In genomic region chr13:109241160-109241559, GRCh38 we compare ENCODE assay signal across 17 cellular contexts.
DNase-seq lines count a peak whose midpoint lies in the region; ATAC-seq and TF ChIP-seq lines count a peak whose summit lies in the region.
"Had no signal": no experiment of that assay in that cellular context is flagged by ENCODE, and none has a peak within 500 bp of the region (broad histone marks: within the 10 kb centered on the region; RNA-seq: fewer than 3 reads in every experiment).

No MANE protein-coding gene starts in this region.

- H3K9me3 ChIP-seq in heart left ventricle (no peaks in the 10 kb centered on the region), psoas muscle (no peaks in the 10 kb centered on the region)

- H3K4me1 ChIP-seq in heart left ventricle (peaks cover 0 to 24% (median 3%) of the 10 kb centered on the region in 12 donors), psoas muscle (peaks cover 3% of the 10 kb centered on the region)

- ATAC-seq in SK-N-SH treated with all-trans-retinoic acid at 6 μM for 48 hours (no peak), heart left ventricle (peak in 3 of 4 donors; percentile 66 to 70 (median 69)), psoas muscle (peak; percentile 51 to 71 (median 65))

- no peak for DNase-seq in HFFc6
- no peak for DNase-seq in heart left ventricle
- no peak for DNase-seq in psoas muscle
- no peak for DNase-seq in Calu3
- DNase-seq in H7, result no peak
- DNase-seq in AG20443 (ENCODE audit: low spot score), result no peak
- DNase-seq: DMS 273 treated with DMSO at 0.1 percent for 48 hours, DND-41, HCEC 1CT, NCI-H187, NCI-H2107, NCI-H226, NCI-H524, NCI-H82, SIG-M5 had no signal

- peaks cover 59% of the 10 kb centered on the region for H3K4me1 Mint-ChIP-seq in HFFc6 (ENCODE audit: low read depth)
- no peaks in the 10 kb centered on the region for H3K4me1 Mint-ChIP-seq in Calu3 (ENCODE audit: low read depth, unreplicated experiment)
- H3K4me1 Mint-ChIP-seq: B cell had no signal

- H3K36me3 ChIP-seq in heart left ventricle (no peaks in the 10 kb centered on the region), psoas muscle (ENCODE audit: insufficient read depth in 1 of 2, low read depth in 1 of 2) (no peaks in the 10 kb centered on the region), H7 (replicated peaks; ENCODE audit: control insufficient read depth, insufficient read depth, low read length) (no peaks in the 10 kb centered on the region)

- peak overlapping the region; percentile 34; the same call in 1 of the 2 replicates for H3K27ac Mint-ChIP-seq in HFFc6
- no peak overlapping the region for H3K27ac Mint-ChIP-seq in Calu3 (ENCODE audit: unreplicated experiment)
- H3K27ac Mint-ChIP-seq: B cell had no signal

- peak overlapping the region in 11 of 12 donors; percentile 9 to 88 (median 75) for H3K27ac ChIP-seq in heart left ventricle
- H3K27ac ChIP-seq in psoas muscle, result peak overlapping the region; percentile 31

- 49 to 60% (median 56%) methylated on average over 2 of the region's 2 CpGs for WGBS in heart left ventricle, 4 donors
- 65 to 81% (median 73%) methylated on average over 2 of the region's 2 CpGs for WGBS in psoas muscle, 3 donors

- H3K9me3 Mint-ChIP-seq in HFFc6, result no peaks in the 10 kb centered on the region; the same call in 1 of the 2 replicates
- H3K9me3 Mint-ChIP-seq in Calu3 (ENCODE audit: low read depth, unreplicated experiment), result no peaks in the 10 kb centered on the region

- no TSS peak for BruUV-seq in Calu3 (replicated peaks; lab: Mats Ljungman, UMichigan)

- H3K27me3 Mint-ChIP-seq in HFFc6 (ENCODE audit: insufficient read depth) (no peaks in the 10 kb centered on the region), Calu3 (ENCODE audit: unreplicated experiment) (no peaks in the 10 kb centered on the region)

- H3K4me3 ChIP-seq in heart left ventricle, result no peak overlapping the region
- no peak overlapping the region for H3K4me3 ChIP-seq in psoas muscle
- H3K4me3 ChIP-seq in H7 (ENCODE audit: insufficient read depth, low read depth, low read length), result no peak overlapping the region

- TF ChIP-seq POLR2A in heart left ventricle (IDR thresholded peaks at IDR 0.05), result no peak

- H3K36me3 Mint-ChIP-seq in HFFc6 (ENCODE audit: low read depth), result peaks cover 16% of the 10 kb centered on the region
- no peaks in the 10 kb centered on the region for H3K36me3 Mint-ChIP-seq in Calu3 (ENCODE audit: insufficient read depth, unreplicated experiment)

- no peak for TF ChIP-seq CTCF in HFFc6 (IDR thresholded peaks at IDR 0.05)
- TF ChIP-seq CTCF in heart left ventricle (IDR thresholded peaks at IDR 0.05), result no peak
- TF ChIP-seq CTCF in psoas muscle (IDR thresholded peaks at IDR 0.05), result no peak
- TF ChIP-seq CTCF in Calu3 (IDR thresholded peaks at IDR 0.05; ENCODE audit: unreplicated experiment), result no peak

- H3K27me3 ChIP-seq in heart left ventricle (no peaks in the 10 kb centered on the region), psoas muscle (ENCODE audit: insufficient read depth in 3 of 3, low read length in 2 of 3) (no peaks in the 10 kb centered on the region), H7 (ENCODE audit: control insufficient read depth, insufficient read depth, low read length) (no peaks in the 10 kb centered on the region)

- no peak overlapping the region for H3K4me3 Mint-ChIP-seq in HFFc6
- H3K4me3 Mint-ChIP-seq in Calu3 (ENCODE audit: low read depth, unreplicated experiment), result no peak overlapping the region
- H3K4me3 Mint-ChIP-seq: B cell had no signal

- intact Hi-C loops in heart left ventricle (cut with DNase I) (no loop called here), psoas muscle (cut with DNase I) (loop anchor here in 1 of 2 donors (5.0 kb wide), 1 partner anchor 89 kb away; no protein-coding TSS in a partner anchor), Calu3 (cut with micrococcal nuclease; ENCODE audit: unreplicated experiment) (no loop called here)

- CTCF ChIA-PET in Calu3 (lab: Charles Lee), result no interaction called here

TF ChIP-seq in SK-N-SH treated with all-trans-retinoic acid at 6 μM for 48 hours, 23 proteins besides CTCF, POLR2A, EP300 and RAD21:
- TF ChIP-seq ISL1 (CRISPR knock-in tag; IDR thresholded peaks at IDR 0.05) (0 out of 2 replicates have a peak, but pooled peaks have one; percentile 16), BACH2 (CRISPR knock-in tag; IDR thresholded peaks at IDR 0.05; ENCODE audit: borderline replicate concordance) (no peak)
